ENCODE assay signal across 19 cellular contexts in the genomic region with DNA sequence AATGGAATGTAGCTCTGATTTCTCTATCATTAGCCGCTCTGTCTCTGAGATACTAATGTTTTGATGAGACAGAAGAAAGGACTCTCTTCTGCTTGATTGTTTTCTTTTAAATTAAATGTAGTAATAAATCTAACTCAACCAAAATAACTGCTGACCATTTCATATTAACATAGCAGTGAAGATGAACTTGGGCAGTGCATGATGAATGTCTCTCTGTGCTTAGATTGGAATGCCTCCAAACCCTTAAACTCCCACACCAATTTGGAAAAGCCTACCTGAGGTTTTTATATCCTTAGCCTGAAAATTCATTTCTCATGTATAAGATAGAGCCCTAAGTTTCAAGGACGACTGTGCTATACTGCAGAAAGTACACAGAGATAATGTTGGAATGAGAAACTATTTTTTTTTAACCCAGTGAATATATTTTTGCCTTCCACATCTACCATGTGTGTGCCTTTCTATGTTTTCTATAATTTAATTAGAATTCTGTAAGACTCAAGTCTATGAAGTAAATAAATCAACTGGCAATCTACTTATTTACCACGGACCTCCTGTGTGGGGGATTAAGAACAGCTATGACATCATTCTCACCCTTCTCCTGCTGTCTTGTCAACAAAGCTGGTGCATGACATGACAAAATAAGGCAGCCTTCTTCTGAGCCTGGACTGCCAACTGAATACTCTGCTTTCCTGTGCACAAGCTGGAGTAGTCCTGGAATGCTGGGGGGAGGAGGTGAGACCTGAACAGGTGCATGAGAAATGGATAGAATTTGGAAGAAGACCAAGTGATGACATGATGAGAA.
"Had no signal": no experiment of that assay in that cellular context is flagged by ENCODE, and none has a peak within 500 bp of the region (broad histone marks: within the 10 kb centered on the region; RNA-seq: fewer than 3 reads in every experiment).

No MANE protein-coding gene starts in this region.

- H3K4me1 ChIP-seq: testis, upper lobe of left lung had no signal

- H3K4me3 Mint-ChIP-seq: activated CD4-positive, alpha-beta T cell treated with anti-CD3 and anti-CD28 coated beads, Interleukin-2, amount 10 ng/mL, durations not matched to agents 24 days and 14 days; activated CD8-positive, alpha-beta T cell treated with anti-CD3 and anti-CD28 coated beads for 36 hours; activated T-helper 17 cell treated with anti-CD3 and anti-CD28 coated beads, Interleukin-2, amount 50 U/mL, for 72 hours; memory B cell; naive thymus-derived CD8-positive, alpha-beta T cell; stimulated activated memory B cell treated with anti-CD40 and anti-IgM and Interleukin-4, amounts not matched to agents 10 μg/mL and 1 μg/mL and 100 μg/mL, for 72 hours had no signal

- H3K36me3 ChIP-seq: gastroesophageal sphincter, heart left ventricle, pancreas, upper lobe of left lung had no signal

- H3K36me3 Mint-ChIP-seq: memory B cell; naive thymus-derived CD8-positive, alpha-beta T cell; stimulated activated memory B cell treated with anti-CD40 and anti-IgM and Interleukin-4, amounts not matched to agents 10 μg/mL and 1 μg/mL and 100 μg/mL, for 72 hours had no signal

- H3K9me3 ChIP-seq: gastroesophageal sphincter, heart left ventricle, pancreas, testis, upper lobe of left lung had no signal

- H3K4me1 Mint-ChIP-seq: activated CD4-positive, alpha-beta T cell treated with anti-CD3 and anti-CD28 coated beads, Interleukin-2, amount 10 ng/mL, durations not matched to agents 24 days and 14 days; activated T-helper 17 cell treated with anti-CD3 and anti-CD28 coated beads, Interleukin-2, amount 50 U/mL, for 72 hours; naive thymus-derived CD8-positive, alpha-beta T cell; stimulated activated memory B cell treated with anti-CD40 and anti-IgM and Interleukin-4, amounts not matched to agents 10 μg/mL and 1 μg/mL and 100 μg/mL, for 72 hours had no signal

- H3K27ac Mint-ChIP-seq: activated CD4-positive, alpha-beta T cell treated with anti-CD3 and anti-CD28 coated beads, Interleukin-2, amount 10 ng/mL, durations not matched to agents 24 days and 14 days; activated CD8-positive, alpha-beta T cell treated with anti-CD3 and anti-CD28 coated beads for 36 hours; activated T-helper 17 cell treated with anti-CD3 and anti-CD28 coated beads, Interleukin-2, amount 50 U/mL, for 72 hours; memory B cell; naive thymus-derived CD8-positive, alpha-beta T cell; stimulated activated memory B cell treated with anti-CD40 and anti-IgM and Interleukin-4, amounts not matched to agents 10 μg/mL and 1 μg/mL and 100 μg/mL, for 72 hours had no signal

- H3K4me3 ChIP-seq: coronary artery, gastroesophageal sphincter, heart left ventricle, pancreas, testis, upper lobe of left lung had no signal

- H3K27ac ChIP-seq: coronary artery, gastroesophageal sphincter, heart left ventricle, pancreas, testis, upper lobe of left lung had no signal

- ATAC-seq: activated CD8-positive, alpha-beta T cell treated with anti-CD3 and anti-CD28 coated beads for 36 hours; activated T-helper 17 cell treated with anti-CD3 and anti-CD28 coated beads, Interleukin-2, amount 50 U/mL, for 72 hours; gastroesophageal sphincter; heart left ventricle; left ventricle myocardium superior; naive thymus-derived CD8-positive, alpha-beta T cell; pancreas; sciatic nerve; stimulated activated memory B cell treated with anti-CD40 and anti-IgM and Interleukin-4, amounts not matched to agents 10 μg/mL and 1 μg/mL and 100 μg/mL, for 72 hours had no signal

- DNase-seq: activated CD4-positive, alpha-beta T cell treated with anti-CD3 and anti-CD28 coated beads, Interleukin-2, amount 10 ng/mL, durations not matched to agents 24 days and 14 days; activated CD8-positive, alpha-beta T cell treated with anti-CD3 and anti-CD28 coated beads for 36 hours; activated naive CD4-positive, alpha-beta T cell treated with Interleukin-2 at 50 U/mL for 16 hours; activated T-cell treated with anti-CD3 and anti-CD28 coated beads, Interleukin-2, amount 50 U/mL, for 1 hour; aorta; heart left ventricle; left ventricle myocardium superior; naive thymus-derived CD8-positive, alpha-beta T cell; pancreas; stimulated activated CD4-positive, alpha-beta T cell treated with anti-CD3 and anti-CD28 coated beads, Interleukin-4, amount 100 ng/mL, for 4 hours; T1000; testis; upper lobe of left lung had no signal

- H3K27me3 ChIP-seq: heart left ventricle, pancreas, testis, upper lobe of left lung had no signal

- H3K9me3 Mint-ChIP-seq: activated CD4-positive, alpha-beta T cell treated with anti-CD3 and anti-CD28 coated beads, Interleukin-2, amount 10 ng/mL, durations not matched to agents 24 days and 14 days; activated CD8-positive, alpha-beta T cell treated with anti-CD3 and anti-CD28 coated beads for 36 hours; activated T-helper 17 cell treated with anti-CD3 and anti-CD28 coated beads, Interleukin-2, amount 50 U/mL, for 72 hours; stimulated activated memory B cell treated with anti-CD40 and anti-IgM and Interleukin-4, amounts not matched to agents 10 μg/mL and 1 μg/mL and 100 μg/mL, for 72 hours had no signal

- H3K27me3 Mint-ChIP-seq: activated CD4-positive, alpha-beta T cell treated with anti-CD3 and anti-CD28 coated beads, Interleukin-2, amount 10 ng/mL, durations not matched to agents 24 days and 14 days; activated CD8-positive, alpha-beta T cell treated with anti-CD3 and anti-CD28 coated beads for 36 hours; memory B cell; stimulated activated memory B cell treated with anti-CD40 and anti-IgM and Interleukin-4, amounts not matched to agents 10 μg/mL and 1 μg/mL and 100 μg/mL, for 72 hours had no signal
